ENCODE assay signal across 1 cellular context in genomic region chr9:113569472-113570060, GRCh38.
TF ChIP-seq lines count a peak whose summit lies in the region.

No MANE protein-coding gene starts in this region.

TF ChIP-seq in HepG2, 621 proteins besides CTCF, POLR2A, EP300 and RAD21 (continued from another document):
- TF ChIP-seq, protein P1, sequence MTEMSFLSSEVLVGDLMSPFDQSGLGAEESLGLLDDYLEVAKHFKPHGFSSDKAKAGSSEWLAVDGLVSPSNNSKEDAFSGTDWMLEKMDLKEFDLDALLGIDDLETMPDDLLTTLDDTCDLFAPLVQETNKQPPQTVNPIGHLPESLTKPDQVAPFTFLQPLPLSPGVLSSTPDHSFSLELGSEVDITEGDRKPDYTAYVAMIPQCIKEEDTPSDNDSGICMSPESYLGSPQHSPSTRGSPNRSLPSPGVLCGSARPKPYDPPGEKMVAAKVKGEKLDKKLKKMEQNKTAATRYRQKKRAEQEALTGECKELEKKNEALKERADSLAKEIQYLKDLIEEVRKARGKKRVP (CRISPR knock-in tag; IDR thresholded peaks at IDR 0.05), result no peak
- TF ChIP-seq, protein P2, sequence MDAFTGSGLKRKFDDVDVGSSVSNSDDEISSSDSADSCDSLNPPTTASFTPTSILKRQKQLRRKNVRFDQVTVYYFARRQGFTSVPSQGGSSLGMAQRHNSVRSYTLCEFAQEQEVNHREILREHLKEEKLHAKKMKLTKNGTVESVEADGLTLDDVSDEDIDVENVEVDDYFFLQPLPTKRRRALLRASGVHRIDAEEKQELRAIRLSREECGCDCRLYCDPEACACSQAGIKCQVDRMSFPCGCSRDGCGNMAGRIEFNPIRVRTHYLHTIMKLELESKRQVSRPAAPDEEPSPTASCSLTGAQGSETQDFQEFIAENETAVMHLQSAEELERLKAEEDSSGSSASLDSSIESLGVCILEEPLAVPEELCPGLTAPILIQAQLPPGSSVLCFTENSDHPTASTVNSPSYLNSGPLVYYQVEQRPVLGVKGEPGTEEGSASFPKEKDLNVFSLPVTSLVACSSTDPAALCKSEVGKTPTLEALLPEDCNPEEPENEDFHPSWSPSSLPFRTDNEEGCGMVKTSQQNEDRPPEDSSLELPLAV (CRISPR knock-in tag; conservative IDR thresholded peaks at IDR 0.05; ENCODE audit: low read depth), result no peak
- TF ChIP-seq ZHX1 (CRISPR knock-in tag; IDR thresholded peaks at IDR 0.05; ENCODE audit: low read depth) (no peak), ZNF616 (CRISPR knock-in tag; IDR thresholded peaks at IDR 0.05; ENCODE audit: low read depth) (no peak)
- TF ChIP-seq, protein P3, sequence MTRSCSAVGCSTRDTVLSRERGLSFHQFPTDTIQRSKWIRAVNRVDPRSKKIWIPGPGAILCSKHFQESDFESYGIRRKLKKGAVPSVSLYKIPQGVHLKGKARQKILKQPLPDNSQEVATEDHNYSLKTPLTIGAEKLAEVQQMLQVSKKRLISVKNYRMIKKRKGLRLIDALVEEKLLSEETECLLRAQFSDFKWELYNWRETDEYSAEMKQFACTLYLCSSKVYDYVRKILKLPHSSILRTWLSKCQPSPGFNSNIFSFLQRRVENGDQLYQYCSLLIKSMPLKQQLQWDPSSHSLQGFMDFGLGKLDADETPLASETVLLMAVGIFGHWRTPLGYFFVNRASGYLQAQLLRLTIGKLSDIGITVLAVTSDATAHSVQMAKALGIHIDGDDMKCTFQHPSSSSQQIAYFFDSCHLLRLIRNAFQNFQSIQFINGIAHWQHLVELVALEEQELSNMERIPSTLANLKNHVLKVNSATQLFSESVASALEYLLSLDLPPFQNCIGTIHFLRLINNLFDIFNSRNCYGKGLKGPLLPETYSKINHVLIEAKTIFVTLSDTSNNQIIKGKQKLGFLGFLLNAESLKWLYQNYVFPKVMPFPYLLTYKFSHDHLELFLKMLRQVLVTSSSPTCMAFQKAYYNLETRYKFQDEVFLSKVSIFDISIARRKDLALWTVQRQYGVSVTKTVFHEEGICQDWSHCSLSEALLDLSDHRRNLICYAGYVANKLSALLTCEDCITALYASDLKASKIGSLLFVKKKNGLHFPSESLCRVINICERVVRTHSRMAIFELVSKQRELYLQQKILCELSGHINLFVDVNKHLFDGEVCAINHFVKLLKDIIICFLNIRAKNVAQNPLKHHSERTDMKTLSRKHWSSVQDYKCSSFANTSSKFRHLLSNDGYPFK (CRISPR knock-in tag; IDR thresholded peaks at IDR 0.05; ENCODE audit: borderline replicate concordance), result no peak
- TF ChIP-seq, protein P4, sequence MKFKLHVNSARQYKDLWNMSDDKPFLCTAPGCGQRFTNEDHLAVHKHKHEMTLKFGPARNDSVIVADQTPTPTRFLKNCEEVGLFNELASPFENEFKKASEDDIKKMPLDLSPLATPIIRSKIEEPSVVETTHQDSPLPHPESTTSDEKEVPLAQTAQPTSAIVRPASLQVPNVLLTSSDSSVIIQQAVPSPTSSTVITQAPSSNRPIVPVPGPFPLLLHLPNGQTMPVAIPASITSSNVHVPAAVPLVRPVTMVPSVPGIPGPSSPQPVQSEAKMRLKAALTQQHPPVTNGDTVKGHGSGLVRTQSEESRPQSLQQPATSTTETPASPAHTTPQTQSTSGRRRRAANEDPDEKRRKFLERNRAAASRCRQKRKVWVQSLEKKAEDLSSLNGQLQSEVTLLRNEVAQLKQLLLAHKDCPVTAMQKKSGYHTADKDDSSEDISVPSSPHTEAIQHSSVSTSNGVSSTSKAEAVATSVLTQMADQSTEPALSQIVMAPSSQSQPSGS (CRISPR knock-in tag; IDR thresholded peaks at IDR 0.05), result no peak
